21 cellular contexts compared by ENCODE assay signal in genomic region chr14:100120522-100121269, GRCh38. TPM values are rescaled to one million over a fixed set of nuclear protein-coding genes. Genes with fewer than 3 reads are reported as not detected.
A peak's percentile ranks its signal among the peaks of the same experiment; 100 is the strongest.
DNase-seq lines count a peak whose midpoint lies in the region; ATAC-seq and TF ChIP-seq lines count a peak whose summit lies in the region.
"Had no signal": no experiment of that assay in that cellular context is flagged by ENCODE, and none has a peak within 500 bp of the region (broad histone marks: within the 10 kb centered on the region; RNA-seq: fewer than 3 reads in every experiment).

No MANE protein-coding gene starts in this region.

- H3K4me3 Mint-ChIP-seq in T-helper 1 cell treated with Interleukin-12 subunit alpha and Interleukin-12 subunit beta and Interleukin-4 antibody, amounts not matched to agents 30 μg/mL and 1 μg/mL, for 36 hours: no peak overlapping the region
- no peak overlapping the region for H3K4me3 Mint-ChIP-seq in WTC11
- no peak overlapping the region for H3K4me3 Mint-ChIP-seq in natural killer cell
- H3K4me3 Mint-ChIP-seq: GM23338 had no signal

- no peaks in the 10 kb centered on the region for H3K9me3 Mint-ChIP-seq in T-helper 1 cell treated with Interleukin-12 subunit alpha and Interleukin-12 subunit beta and Interleukin-4 antibody, amounts not matched to agents 30 μg/mL and 1 μg/mL, for 36 hours
- no peaks in the 10 kb centered on the region for H3K9me3 Mint-ChIP-seq in WTC11
- no peaks in the 10 kb centered on the region for H3K9me3 Mint-ChIP-seq in natural killer cell
- H3K9me3 Mint-ChIP-seq: GM23338 had no signal

- H3K4me1 ChIP-seq in BE2C: no peaks in the 10 kb centered on the region
- H3K4me1 ChIP-seq: BLaER1, esophagus muscularis mucosa had no signal

- peaks cover 12% of the 10 kb centered on the region for H3K4me1 Mint-ChIP-seq in T-helper 1 cell treated with Interleukin-12 subunit alpha and Interleukin-12 subunit beta and Interleukin-4 antibody, amounts not matched to agents 30 μg/mL and 1 μg/mL, for 36 hours (ENCODE audit: low read depth)
- H3K4me1 Mint-ChIP-seq in WTC11: no peaks in the 10 kb centered on the region
- H3K4me1 Mint-ChIP-seq in natural killer cell: peaks cover 40% of the 10 kb centered on the region in 2 donors
- H3K4me1 Mint-ChIP-seq: GM23338 had no signal

- no peak for ATAC-seq in WTC11
- no peak for ATAC-seq in natural killer cell
- ATAC-seq: GM23338, Right ventricle myocardium inferior had no signal

- CTCF ChIA-PET in WTC11 (lab: Charles Lee): interaction anchor here (0.9 to 3.9 kb wide), 5 partner anchors 12 to 72 kb away, joined by 3 to 23 read pairs (median 4); no protein-coding TSS in a partner anchor

- intact Hi-C loops in natural killer cell (cut with micrococcal nuclease): no loop called here

- peak overlapping the region; percentile 70 for H3K27ac Mint-ChIP-seq in T-helper 1 cell treated with Interleukin-12 subunit alpha and Interleukin-12 subunit beta and Interleukin-4 antibody, amounts not matched to agents 30 μg/mL and 1 μg/mL, for 36 hours
- peak overlapping the region; percentile 51; the same call in 1 of the 2 replicates for H3K27ac Mint-ChIP-seq in WTC11
- peak overlapping the region; percentile 71 to 82 for H3K27ac Mint-ChIP-seq in natural killer cell
- H3K27ac Mint-ChIP-seq: GM23338 had no signal

- H3K4me3 ChIP-seq in BE2C (ENCODE audit: low read depth, low read length): no peak overlapping the region
- H3K4me3 ChIP-seq: BLaER1, esophagus muscularis mucosa, GM23338 had no signal

- no peak for TF ChIP-seq CTCF in WTC11 (IDR thresholded peaks at IDR 0.05)
- no peak for TF ChIP-seq CTCF in natural killer cell (IDR thresholded peaks at IDR 0.05)
- no peak for TF ChIP-seq CTCF in BE2C (IDR thresholded peaks at IDR 0.05; ENCODE audit: low read depth, low read length)

- no peaks in the 10 kb centered on the region; the same call in 1 of the 2 replicates for H3K9me3 ChIP-seq in BE2C
- H3K9me3 ChIP-seq: BLaER1, esophagus muscularis mucosa had no signal

- peaks cover 19% of the 10 kb centered on the region for H3K36me3 ChIP-seq in BE2C

- peak overlapping the region; percentile 52 for H3K27ac ChIP-seq in caudate nucleus (ENCODE audit: low read depth, low read length)
- H3K27ac ChIP-seq: BLaER1, esophagus muscularis mucosa had no signal

- peaks cover 57% of the 10 kb centered on the region for H3K36me3 Mint-ChIP-seq in T-helper 1 cell treated with Interleukin-12 subunit alpha and Interleukin-12 subunit beta and Interleukin-4 antibody, amounts not matched to agents 30 μg/mL and 1 μg/mL, for 36 hours (ENCODE audit: low read depth)
- H3K36me3 Mint-ChIP-seq in WTC11: no peaks in the 10 kb centered on the region
- H3K36me3 Mint-ChIP-seq in natural killer cell: peaks cover 6% of the 10 kb centered on the region

- H3K27me3 Mint-ChIP-seq in T-helper 1 cell treated with Interleukin-12 subunit alpha and Interleukin-12 subunit beta and Interleukin-4 antibody, amounts not matched to agents 30 μg/mL and 1 μg/mL, for 36 hours (ENCODE audit: low read depth): no peaks in the 10 kb centered on the region
- H3K27me3 Mint-ChIP-seq in WTC11 (ENCODE audit: low read depth) (no peaks in the 10 kb centered on the region), natural killer cell (ENCODE audit: low read depth in 2 of 2) (no peaks in the 10 kb centered on the region)

- POLR2A ChIA-PET in WTC11 (lab: Charles Lee): no interaction called here

- no peak for DNase-seq in T-helper 1 cell
- DNase-seq in WTC11 (ENCODE audit: low spot score): no peak
- peak in 43 of 61 donors; percentile 16 to 91 (median 51) for DNase-seq in caudate nucleus (lab: John Stamatoyannopoulos, UW)
- DNase-seq in natural killer cell: no peak
- no peak for DNase-seq in EL
- no peak for DNase-seq in BE2C
- DNase-seq in NCI-H510A (lab: John Stamatoyannopoulos, UW): no peak
- DNase-seq: 8988T; activated CD4-positive, alpha-beta T cell treated with anti-CD3 and anti-CD28 coated beads for 4 hours; DMS 273 treated with DMSO at 0.1 percent for 48 hours; IMR-90; NCI-H1930; NCI-H510A treated with DMSO at 0.1 percent for 48 hours; retina; stimulated activated naive CD4-positive, alpha-beta T cell had no signal

- no peaks in the 10 kb centered on the region for H3K27me3 ChIP-seq in BE2C
- H3K27me3 ChIP-seq: BLaER1, esophagus muscularis mucosa had no signal

TF ChIP-seq in WTC11, 78 proteins besides CTCF, POLR2A, EP300 and RAD21:
- TF ChIP-seq, protein P1, sequence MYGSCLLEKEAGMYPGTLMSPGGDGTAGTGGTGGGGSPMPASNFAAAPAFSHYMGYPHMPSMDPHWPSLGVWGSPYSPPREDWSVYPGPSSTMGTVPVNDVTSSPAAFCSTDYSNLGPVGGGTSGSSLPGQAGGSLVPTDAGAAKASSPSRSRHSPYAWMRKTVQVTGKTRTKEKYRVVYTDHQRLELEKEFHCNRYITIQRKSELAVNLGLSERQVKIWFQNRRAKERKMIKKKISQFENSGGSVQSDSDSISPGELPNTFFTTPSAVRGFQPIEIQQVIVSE (CRISPR knock-in tag; IDR thresholded peaks at IDR 0.05; ENCODE audit: borderline replicate concordance): no peak

RNA-seq across cellular contexts. Expression of gene DEGS2, which starts 38.7 kb away (rescaled TPM):
- total RNA-seq in WTC11 (2021) (0.53 to 1.6 TPM (median 0.55 TPM) in 3 replicates), natural killer cell (1 to 10 TPM in 2 of 3 donors, under 1 TPM in 1; 0.60 to 7.1 (median 4.4) TPM)
- 0.32 TPM for polyA plus RNA-seq in BE2C (2012; ENCODE audit: insufficient read depth, insufficient read length, low read depth)
- total RNA-seq: astrocyte, IMR-90, Right ventricle myocardium inferior had no signal
- polyA plus RNA-seq: IMR-90 had no signal

RNA-seq across cellular contexts. Expression of gene EVL, which starts 55.5 kb away (rescaled TPM):
- total RNA-seq in WTC11 (2021) (60.8 to 62.3 TPM (median 61.5 TPM) in 3 replicates), natural killer cell (1,000 to 10,000 TPM in 1 of 3 donors, 100 to 1,000 TPM in 2; 882 to 1,108 (median 986) TPM)
- 190 TPM for polyA plus RNA-seq in BE2C (2012; ENCODE audit: insufficient read depth, insufficient read length, low read depth)

Comparison
In these comparisons a context has a peak if more than half of its experiments do, and no peak if none do; other contexts are left out.
1. DNase-seq: peak in caudate nucleus (43 of 61); none in T-helper 1 cell (0 of 5), WTC11 (single experiment), natural killer cell (single experiment), EL (single experiment), BE2C (single experiment) and NCI-H510A (single experiment).
2. RNA of gene EVL, which starts 55.5 kb away (total RNA-seq): 882 to 1,108 TPM in natural killer cell; 60.8 to 62.3 TPM in WTC11; every median in the first group is over 10 times any median in the second.
3. Peak in every context shown above with its lines, with median percentiles within 50 percentile points of each other: H3K27ac Mint-ChIP-seq.